Comparison of ENCODE assay signal across 10 cellular contexts in genomic region chr22:17430298-17430900, GRCh38.
A peak's percentile ranks its signal among the peaks of the same experiment; 100 is the strongest.
DNase-seq lines count a peak whose midpoint lies in the region; ATAC-seq and TF ChIP-seq lines count a peak whose summit lies in the region.
"Had no signal": no experiment of that assay in that cellular context is flagged by ENCODE, and none has a peak within 500 bp of the region (broad histone marks: within the 10 kb centered on the region; RNA-seq: fewer than 3 reads in every experiment).

No MANE protein-coding gene starts in this region.

- no peak for TF ChIP-seq EP300 in ovary (IDR thresholded peaks at IDR 0.05)

- intact Hi-C loops in ovary (cut with DNase I) = no loop called here

- DNase-seq in Daoy (ENCODE audit: low read depth) = peak; percentile 48
- peak; percentile 77 for DNase-seq in NCI-H82 (lab: John Stamatoyannopoulos, UW)
- no peak for DNase-seq in foreskin keratinocyte
- peak in 3 of 5 donors; percentile 17 to 69 (median 32) for DNase-seq in ovary
- no peak for DNase-seq in cerebellar cortex (ENCODE audit: low spot score)
- no peak for DNase-seq in DMS53 treated with DMSO at 0.1 percent for 48 hours (lab: John Stamatoyannopoulos, UW; ENCODE audit: unreplicated experiment)
- DNase-seq: activated T-cell treated with anti-CD3 and anti-CD28 coated beads, Interleukin-2, amount 50 U/mL, for 1 hour had no signal

- ATAC-seq in foreskin keratinocyte = peak; percentile 12
- ATAC-seq in HG02885 (IDR thresholded peaks at IDR 0.05; ENCODE audit: poor library complexity, unreplicated experiment) = no peak
- no peak for ATAC-seq in HG03139 (IDR thresholded peaks at IDR 0.05; ENCODE audit: unreplicated experiment)

- H3K9me3 ChIP-seq in ovary = no peaks in the 10 kb centered on the region

- TF ChIP-seq POLR2A in ovary (IDR thresholded peaks at IDR 0.05) = no peak

- H3K4me1 ChIP-seq in foreskin keratinocyte = peaks cover 13% of the 10 kb centered on the region
- peaks cover 5% of the 10 kb centered on the region for H3K4me1 ChIP-seq in ovary (ENCODE audit: insufficient read depth)

- H3K4me3 ChIP-seq in ovary = no peak overlapping the region

- H3K27me3 ChIP-seq in foreskin keratinocyte (no peaks in the 10 kb centered on the region), ovary (no peaks in the 10 kb centered on the region)

- TF ChIP-seq CTCF in foreskin keratinocyte (conservative IDR thresholded peaks at IDR 0.05) (no peak), ovary (IDR thresholded peaks at IDR 0.05) (no peak)

- WGBS in ovary, 3 donors = 3 to 32% (median 7%) methylated on average over 1 of the region's 1 CpG

- H3K36me3 ChIP-seq in ovary = no peaks in the 10 kb centered on the region

- H3K27ac ChIP-seq in foreskin keratinocyte (no peak overlapping the region), ovary (peak overlapping the region in 1 of 2 donors; percentile 64)
- H3K27ac ChIP-seq: C4-2B had no signal

Comparison
In these comparisons a context has a peak if more than half of its experiments do, and no peak if none do; other contexts are left out.
1. DNase-seq: peak in Daoy (single experiment), NCI-H82 (single experiment) and ovary (3 of 5); none in foreskin keratinocyte (0 of 2), cerebellar cortex (single experiment) and DMS53 treated with DMSO at 0.1 percent for 48 hours (single experiment).